In genomic region chr15:87949934-87950298, GRCh38 we compare ENCODE assay signal across 26 cellular contexts.
DNase-seq lines count a peak whose midpoint lies in the region; ATAC-seq and TF ChIP-seq lines count a peak whose summit lies in the region.
"Had no signal": no experiment of that assay in that cellular context is flagged by ENCODE, and none has a peak within 500 bp of the region (broad histone marks: within the 10 kb centered on the region; RNA-seq: fewer than 3 reads in every experiment).

No MANE protein-coding gene starts in this region.

- peak; percentile 18 for ATAC-seq in body of pancreas
- ATAC-seq in heart left ventricle = peak; percentile 70 to 80 (median 77)
- no peak for ATAC-seq in GM21528 (IDR thresholded peaks at IDR 0.05; ENCODE audit: low FRiP score, unreplicated experiment)
- ATAC-seq: activated CD4-positive, alpha-beta T cell treated with anti-CD3 and anti-CD28 coated beads for 36 hours; K562; natural killer cell; pancreas; stimulated activated naive CD8-positive, alpha-beta T cell treated with anti-CD3 and anti-CD28 coated beads, Interleukin-15, Interleukin-2, amounts not matched to agents 100 U/mL and 50 U/mL, for 24 hours had no signal

- WGBS in body of pancreas, 2 donors = 42 to 56% methylated on average over 3 of the region's 3 CpGs
- whole genome bisulfite sequencing in heart left ventricle, 4 donors = 39 to 51% (median 47%) methylated on average over 3 of the region's 3 CpGs

- intact Hi-C loops in body of pancreas (cut with DNase I) = no loop called here
- intact Hi-C loops in heart left ventricle (cut with DNase I) = loop anchor here in 2 of 10 donors (10.0 kb wide), 3 partner anchors 65 to 285 kb away; no protein-coding TSS in a partner anchor
- intact Hi-C loops in tibial artery (cut with DNase I; ENCODE audit: low total_unique reads) = no loop called here

- H3K27ac ChIP-seq in body of pancreas = peak overlapping the region in 1 of 4 donors; percentile 50
- peak overlapping the region in 9 of 12 donors; percentile 1 to 64 (median 50) for H3K27ac ChIP-seq in heart left ventricle
- peak overlapping the region; percentile 32 for H3K27ac ChIP-seq in parathyroid adenoma
- peak overlapping the region; percentile 72 to 81 for H3K27ac ChIP-seq in tibial artery
- H3K27ac ChIP-seq: BLaER1, pancreas had no signal

- no peak for TF ChIP-seq POLR2A in body of pancreas (IDR thresholded peaks at IDR 0.05)
- no peak for TF ChIP-seq POLR2A in heart left ventricle (IDR thresholded peaks at IDR 0.05)

- in situ Hi-C loops in HAP-1 (cut with MboI; ENCODE audit: low sequenced_read_pairs) = no loop called here

- H3K79me2 ChIP-seq in parathyroid adenoma = no peaks in the 10 kb centered on the region

- H3K27me3 ChIP-seq in body of pancreas (no peaks in the 10 kb centered on the region), heart left ventricle (no peaks in the 10 kb centered on the region), parathyroid adenoma (ENCODE audit: control insufficient read depth, insufficient read depth, low read length) (no peaks in the 10 kb centered on the region), tibial artery (no peaks in the 10 kb centered on the region), HAP-1 (ENCODE audit: low read depth) (no peaks in the 10 kb centered on the region)
- H3K27me3 ChIP-seq: BLaER1, pancreas had no signal

- peak in 2 of 4 donors; percentile 6 to 17 for DNase-seq in body of pancreas
- peak in 1 of 5 donors; percentile 58 for DNase-seq in heart left ventricle
- peak; percentile 45 to 86 for DNase-seq in tibial artery
- DNase-seq in mesothelial cell of epicardium (ENCODE audit: low spot score in 2 of 2, unreplicated experiment in 2 of 2) = no peak
- no peak for DNase-seq in NCI-H1048 (lab: John Stamatoyannopoulos, UW)
- DNase-seq in HAP-1 (ENCODE audit: low spot score in 2 of 2) = no peak
- DNase-seq: ACHN; activated CD4-positive, alpha-beta T cell treated with anti-CD3 and anti-CD28 coated beads for 36 hours; activated CD8-positive, alpha-beta memory T cell treated with anti-CD3 and anti-CD28 coated beads for 24 hours; activated gamma-delta T cell treated with Interleukin-2 at 50 U/mL for 16 hours; activated T-cell treated with anti-CD3 and anti-CD28 coated beads, Interleukin-2, amount 50 U/mL, for 24 hours; Caco-2; DMS79 treated with DMSO at 0.1 percent for 48 hours; GOT3; MM.1S; natural killer cell; NCI-H1436 treated with DMSO at 0.1 percent for 48 hours; NCI-H524 treated with DMSO at 0.1 percent for 48 hours; pancreas; stimulated activated CD4-positive, alpha-beta T cell treated with anti-CD3 and anti-CD28 coated beads, Interleukin-15, amount 100 ng/mL, for 24 hours; stimulated activated naive CD8-positive, alpha-beta T cell treated with anti-CD3 and anti-CD28 coated beads, Interleukin-15, Interleukin-2, amounts not matched to agents 100 U/mL and 50 U/mL, for 24 hours had no signal

- no peak overlapping the region for H3K27ac Mint-ChIP-seq in mesothelial cell of epicardium
- H3K27ac Mint-ChIP-seq: activated CD4-positive, alpha-beta T cell treated with anti-CD3 and anti-CD28 coated beads for 36 hours; activated T-cell treated with anti-CD3 and anti-CD28 coated beads, Interleukin-2, amount 50 U/mL, for 24 hours; dendritic cell treated with granulocyte-macrophage colony-stimulating factor and Interleukin-4, amounts not matched to agents 40 ng/mL and 50 ng/mL, for 4 days; natural killer cell had no signal

- no peaks in the 10 kb centered on the region for H3K9me3 Mint-ChIP-seq in mesothelial cell of epicardium
- H3K9me3 Mint-ChIP-seq: activated T-cell treated with anti-CD3 and anti-CD28 coated beads, Interleukin-2, amount 50 U/mL, for 24 hours; dendritic cell treated with granulocyte-macrophage colony-stimulating factor and Interleukin-4, amounts not matched to agents 40 ng/mL and 50 ng/mL, for 4 days; natural killer cell had no signal

- no peak overlapping the region for H3K4me3 ChIP-seq in body of pancreas
- H3K4me3 ChIP-seq in heart left ventricle = no peak overlapping the region
- no peak overlapping the region for H3K4me3 ChIP-seq in parathyroid adenoma (ENCODE audit: low read depth, low read length)
- H3K4me3 ChIP-seq in tibial artery = no peak overlapping the region
- no peak overlapping the region for H3K4me3 ChIP-seq in HAP-1
- H3K4me3 ChIP-seq: BLaER1, K562, pancreas had no signal

- H3K4me1 ChIP-seq in body of pancreas (no peaks in the 10 kb centered on the region), heart left ventricle (peaks cover 0 to 29% (median 9%) of the 10 kb centered on the region in 12 donors), parathyroid adenoma (no peaks in the 10 kb centered on the region), tibial artery (peaks cover 0 to 68% (median 42%) of the 10 kb centered on the region in 4 donors), HAP-1 (no peaks in the 10 kb centered on the region)
- H3K4me1 ChIP-seq: Caco-2, pancreas had no signal

- H3K4me3 Mint-ChIP-seq in mesothelial cell of epicardium = no peak overlapping the region
- H3K4me3 Mint-ChIP-seq: activated CD4-positive, alpha-beta T cell treated with anti-CD3 and anti-CD28 coated beads for 36 hours; activated T-cell treated with anti-CD3 and anti-CD28 coated beads, Interleukin-2, amount 50 U/mL, for 24 hours; dendritic cell treated with granulocyte-macrophage colony-stimulating factor and Interleukin-4, amounts not matched to agents 40 ng/mL and 50 ng/mL, for 4 days; natural killer cell had no signal

- no peaks in the 10 kb centered on the region for H3K36me3 ChIP-seq in body of pancreas (replicated peaks in 1 of 2; ENCODE audit: insufficient read depth in 1 of 2, low read depth in 2 of 2)
- H3K36me3 ChIP-seq in heart left ventricle = no peaks in the 10 kb centered on the region
- H3K36me3 ChIP-seq in parathyroid adenoma (ENCODE audit: control insufficient read depth, insufficient read depth, low read length) = no peaks in the 10 kb centered on the region
- no peaks in the 10 kb centered on the region for H3K36me3 ChIP-seq in tibial artery
- H3K36me3 ChIP-seq in HAP-1 (replicated peaks) = no peaks in the 10 kb centered on the region
- H3K36me3 ChIP-seq: BLaER1, pancreas had no signal

- no peak overlapping the region for H3K9ac ChIP-seq in parathyroid adenoma
- H3K9ac ChIP-seq: BLaER1 had no signal

- H3K4me1 Mint-ChIP-seq in mesothelial cell of epicardium = peaks cover 25% of the 10 kb centered on the region
- H3K4me1 Mint-ChIP-seq: activated CD4-positive, alpha-beta T cell treated with anti-CD3 and anti-CD28 coated beads for 36 hours; natural killer cell had no signal

- TF ChIP-seq CTCF in body of pancreas (IDR thresholded peaks at IDR 0.05) = no peak
- TF ChIP-seq CTCF in heart left ventricle (IDR thresholded peaks at IDR 0.05) = no peak
- TF ChIP-seq CTCF in parathyroid adenoma (IDR thresholded peaks at IDR 0.05) = no peak
- no peak for TF ChIP-seq CTCF in tibial artery (IDR thresholded peaks at IDR 0.05)
- no peak for TF ChIP-seq CTCF in mesothelial cell of epicardium (IDR thresholded peaks at IDR 0.05; ENCODE audit: unreplicated experiment)

- H3K4me2 ChIP-seq in parathyroid adenoma (ENCODE audit: low read length) = no peak overlapping the region
- H3K4me2 ChIP-seq: BLaER1 had no signal

- H3K9me3 ChIP-seq in body of pancreas = no peaks in the 10 kb centered on the region
- H3K9me3 ChIP-seq in heart left ventricle = no peaks in the 10 kb centered on the region
- H3K9me3 ChIP-seq in parathyroid adenoma (ENCODE audit: control insufficient read depth, low read length) = no peaks in the 10 kb centered on the region
- no peaks in the 10 kb centered on the region for H3K9me3 ChIP-seq in tibial artery
- H3K9me3 ChIP-seq in HAP-1 = peaks cover 27% of the 10 kb centered on the region
- H3K9me3 ChIP-seq: BLaER1, Caco-2, pancreas had no signal

- no peak overlapping the region for H2AFZ ChIP-seq in parathyroid adenoma

- H3K27me3 Mint-ChIP-seq in mesothelial cell of epicardium (ENCODE audit: low read depth) = peaks cover 21% of the 10 kb centered on the region
- H3K27me3 Mint-ChIP-seq: activated T-cell treated with anti-CD3 and anti-CD28 coated beads, Interleukin-2, amount 50 U/mL, for 24 hours; dendritic cell treated with granulocyte-macrophage colony-stimulating factor and Interleukin-4, amounts not matched to agents 40 ng/mL and 50 ng/mL, for 4 days had no signal

- H3K36me3 Mint-ChIP-seq in mesothelial cell of epicardium = no peaks in the 10 kb centered on the region
- H3K36me3 Mint-ChIP-seq: natural killer cell had no signal

Comparison
In these comparisons a context has a peak if more than half of its experiments do, and no peak if none do; other contexts are left out.
1. DNase-seq: peak in tibial artery (2 of 2); none in mesothelial cell of epicardium (0 of 2), NCI-H1048 (single experiment) and HAP-1 (0 of 2).